ENCODE assay signal across 8 cellular contexts in genomic region chr3:89107461-89108035, GRCh38. TPM values are rescaled to one million over a fixed set of nuclear protein-coding genes. Genes with fewer than 3 reads are reported as not detected.
DNase-seq lines count a peak whose midpoint lies in the region; ATAC-seq lines count a peak whose summit lies in the region.

EPHA3 (plus strand) TSS chr3:89107621; CDS start chr3:89107749, 128 bp downstream.

- H3K4me1 Mint-ChIP-seq in dendritic cell treated with granulocyte-macrophage colony-stimulating factor and Interleukin-4, amounts not matched to agents 40 ng/mL and 50 ng/mL, for 4 days (ENCODE audit: low read depth) = peaks cover 13% of the 10 kb centered on the region

- DNase-seq in GM04504 (ENCODE audit: low read depth) = peak; percentile 16
- peak; percentile 71 for DNase-seq in H7
- peak; percentile 69 to 83 for DNase-seq in Kasumi-1 (lab: John Stamatoyannopoulos, UW)
- DNase-seq in left kidney (ENCODE audit: low read depth, low spot score) = peak; percentile 95
- DNase-seq in stimulated activated CD4-positive, alpha-beta T cell treated with anti-CD3 and anti-CD28 coated beads, Interleukin-1b, Interleukin-23, amount 100 ng/mL, for 4 hours (ENCODE audit: low read depth in 2 of 2) = peak; percentile 5 to 29
- no peak for DNase-seq in NCI-H526 treated with DMSO at 0.1 percent for 48 hours (lab: John Stamatoyannopoulos, UW)

- no peak within 1 kb of the TSS for H3K27ac Mint-ChIP-seq in dendritic cell treated with granulocyte-macrophage colony-stimulating factor and Interleukin-4, amounts not matched to agents 40 ng/mL and 50 ng/mL, for 4 days

- intact Hi-C loops in dendritic cell treated with granulocyte-macrophage colony-stimulating factor and Interleukin-4, amounts not matched to agents 40 ng/mL and 50 ng/mL, for 4 days (cut with micrococcal nuclease) = no loop called here

- H3K27me3 Mint-ChIP-seq in dendritic cell treated with granulocyte-macrophage colony-stimulating factor and Interleukin-4, amounts not matched to agents 40 ng/mL and 50 ng/mL, for 4 days = peaks cover 24% of the 10 kb centered on the region

- peak within 1 kb of the TSS; percentile 55 for H3K4me3 Mint-ChIP-seq in dendritic cell treated with granulocyte-macrophage colony-stimulating factor and Interleukin-4, amounts not matched to agents 40 ng/mL and 50 ng/mL, for 4 days

- H3K36me3 Mint-ChIP-seq in dendritic cell treated with granulocyte-macrophage colony-stimulating factor and Interleukin-4, amounts not matched to agents 40 ng/mL and 50 ng/mL, for 4 days (ENCODE audit: low read depth) = no peaks in the 10 kb centered on the region

- ATAC-seq in activated CD4-positive, CD25-positive, alpha-beta regulatory T cell treated with anti-CD3 and anti-CD28 coated beads, Interleukin-2, amount 50 U/mL, for 24 hours = peak; percentile 67 to 73

- no peaks in the 10 kb centered on the region for H3K9me3 Mint-ChIP-seq in dendritic cell treated with granulocyte-macrophage colony-stimulating factor and Interleukin-4, amounts not matched to agents 40 ng/mL and 50 ng/mL, for 4 days

- no peaks in the 10 kb centered on the region for H3K36me3 ChIP-seq in H7 (replicated peaks; ENCODE audit: control insufficient read depth, insufficient read depth, low read length)

- peaks cover 27% of the 10 kb centered on the region for H3K27me3 ChIP-seq in H7 (ENCODE audit: control insufficient read depth, insufficient read depth, low read length)

- H3K4me3 ChIP-seq in H7 (ENCODE audit: insufficient read depth, low read depth, low read length) = peak within 1 kb of the TSS; percentile 32

RNA-seq across cellular contexts. Expression of gene EPHA3, which starts in this region (rescaled TPM):
- total RNA-seq in H7 (2014; rRNA removed; shearing (Covaris generic)) = 0.31 and 0.33 TPM in 2 replicates

Comparison
In these comparisons a context has a peak if more than half of its experiments do, and no peak if none do; other contexts are left out.
1. Peak in DNase-seq and H3K4me3 ChIP-seq in H7; RNA of the gene not detected or under 1 TPM.